In genomic region chr2:43060435-43061016, GRCh38 we compare ENCODE assay signal across 19 cellular contexts.
A peak's percentile ranks its signal among the peaks of the same experiment; 100 is the strongest.
DNase-seq lines count a peak whose midpoint lies in the region; ATAC-seq and TF ChIP-seq lines count a peak whose summit lies in the region.
"Had no signal": no experiment of that assay in that cellular context is flagged by ENCODE, and none has a peak within 500 bp of the region (broad histone marks: within the 10 kb centered on the region; RNA-seq: fewer than 3 reads in every experiment).

No MANE protein-coding gene starts in this region.

- H3K27ac Mint-ChIP-seq in activated T-cell treated with anti-CD3 and anti-CD28 coated beads, Interleukin-2, amount 50 U/mL, for 24 hours = peak overlapping the region; percentile 80
- peak overlapping the region in 7 of 8 donors; percentile 5 to 99 (median 83) for H3K27ac Mint-ChIP-seq in CD8-positive, alpha-beta memory T cell
- peak overlapping the region; percentile 60 for H3K27ac Mint-ChIP-seq in activated T-helper 2 cell treated with anti-CD3 and anti-CD28 coated beads, Interferon-gamma antibody, Interleukin-2, Interleukin-4, amounts not matched to agents 10 μg/mL and 5 μg/mL and 100 μg/mL, durations not matched to agents 14 hours and 24 hours and 36 hours
- H3K27ac Mint-ChIP-seq in nephron = peak overlapping the region; percentile 4 to 95 (median 92)

- H3K4me1 ChIP-seq in CD8-positive, alpha-beta memory T cell (ENCODE audit: insufficient read depth, low read length) = peaks cover 28% of the 10 kb centered on the region

- no peak overlapping the region for H3K4me3 Mint-ChIP-seq in activated T-cell treated with anti-CD3 and anti-CD28 coated beads, Interleukin-2, amount 50 U/mL, for 24 hours
- H3K4me3 Mint-ChIP-seq in CD8-positive, alpha-beta memory T cell = peak overlapping the region in 3 of 7 donors; percentile 47 to 70 (median 52)
- H3K4me3 Mint-ChIP-seq in activated T-helper 2 cell treated with anti-CD3 and anti-CD28 coated beads, Interferon-gamma antibody, Interleukin-2, Interleukin-4, amounts not matched to agents 10 μg/mL and 5 μg/mL and 100 μg/mL, durations not matched to agents 14 hours and 24 hours and 36 hours (ENCODE audit: low read depth) = no peak overlapping the region
- no peak overlapping the region for H3K4me3 Mint-ChIP-seq in nephron
- H3K4me3 Mint-ChIP-seq: activated CD4-positive, alpha-beta T cell treated with anti-CD3 and anti-CD28 coated beads, Interleukin-2, amount 10 ng/mL, durations not matched to agents 7 days and 5 days had no signal

- POLR2A ChIA-PET in CD8-positive, alpha-beta memory T cell (lab: Charles Lee) = interaction anchor here (1.3 kb wide), 1 partner anchor 10 kb away, joined by 4 read pairs; no protein-coding TSS in a partner anchor

- H3K27me3 ChIP-seq in CD8-positive, alpha-beta memory T cell (ENCODE audit: insufficient read depth, low read length, poor library complexity, severe bottlenecking) = no peaks in the 10 kb centered on the region
- H3K27me3 ChIP-seq: BLaER1 treated with 17β-estradiol and CSF1 and Interleukin-3, amounts not matched to agents 10 nM and 100 nM had no signal

- intact Hi-C loops in activated T-helper 2 cell treated with anti-CD3 and anti-CD28 coated beads, Interferon-gamma antibody, Interleukin-2, Interleukin-4, amounts not matched to agents 10 μg/mL and 5 μg/mL and 100 μg/mL, durations not matched to agents 14 hours and 24 hours and 36 hours (cut with micrococcal nuclease) = no loop called here

- H3K9me3 ChIP-seq in CD8-positive, alpha-beta memory T cell (ENCODE audit: low read length) = no peaks in the 10 kb centered on the region

- H3K9me3 Mint-ChIP-seq in activated T-cell treated with anti-CD3 and anti-CD28 coated beads, Interleukin-2, amount 50 U/mL, for 24 hours = no peaks in the 10 kb centered on the region
- H3K9me3 Mint-ChIP-seq in CD8-positive, alpha-beta memory T cell = no peaks in the 10 kb centered on the region
- H3K9me3 Mint-ChIP-seq in activated T-helper 2 cell treated with anti-CD3 and anti-CD28 coated beads, Interferon-gamma antibody, Interleukin-2, Interleukin-4, amounts not matched to agents 10 μg/mL and 5 μg/mL and 100 μg/mL, durations not matched to agents 14 hours and 24 hours and 36 hours = peaks cover 11% of the 10 kb centered on the region
- peaks cover 22% of the 10 kb centered on the region for H3K9me3 Mint-ChIP-seq in nephron

- peaks cover 27% of the 10 kb centered on the region for H3K4me1 Mint-ChIP-seq in activated T-cell treated with anti-CD3 and anti-CD28 coated beads, Interleukin-2, amount 50 U/mL, for 24 hours (ENCODE audit: low read depth)
- peaks cover 23 to 34% (median 33%) of the 10 kb centered on the region in 3 donors for H3K4me1 Mint-ChIP-seq in CD8-positive, alpha-beta memory T cell
- peaks cover 19% of the 10 kb centered on the region for H3K4me1 Mint-ChIP-seq in activated T-helper 2 cell treated with anti-CD3 and anti-CD28 coated beads, Interferon-gamma antibody, Interleukin-2, Interleukin-4, amounts not matched to agents 10 μg/mL and 5 μg/mL and 100 μg/mL, durations not matched to agents 14 hours and 24 hours and 36 hours (ENCODE audit: low read depth)
- H3K4me1 Mint-ChIP-seq in nephron = peaks cover 34% of the 10 kb centered on the region

- no peak for TF ChIP-seq CTCF in nephron (IDR thresholded peaks at IDR 0.05; ENCODE audit: unreplicated experiment in 3 of 3)

- CTCF ChIA-PET in CD8-positive, alpha-beta memory T cell (lab: Charles Lee) = interaction anchor here (1.3 to 1.5 kb wide), 2 partner anchors 66 to 516 kb away, joined by 3 to 4 read pairs; no protein-coding TSS in a partner anchor

- H3K36me3 ChIP-seq in CD8-positive, alpha-beta memory T cell (ENCODE audit: insufficient read depth, low read length) = no peaks in the 10 kb centered on the region
- H3K36me3 ChIP-seq: BLaER1 treated with 17β-estradiol and CSF1 and Interleukin-3, amounts not matched to agents 10 nM and 100 nM; left ventricle myocardium inferior had no signal

- no peaks in the 10 kb centered on the region for H3K36me3 Mint-ChIP-seq in activated T-cell treated with anti-CD3 and anti-CD28 coated beads, Interleukin-2, amount 50 U/mL, for 24 hours (ENCODE audit: low read depth)
- H3K36me3 Mint-ChIP-seq in CD8-positive, alpha-beta memory T cell = no peaks in the 10 kb centered on the region
- peaks cover 11% of the 10 kb centered on the region for H3K36me3 Mint-ChIP-seq in activated T-helper 2 cell treated with anti-CD3 and anti-CD28 coated beads, Interferon-gamma antibody, Interleukin-2, Interleukin-4, amounts not matched to agents 10 μg/mL and 5 μg/mL and 100 μg/mL, durations not matched to agents 14 hours and 24 hours and 36 hours (ENCODE audit: low read depth)
- H3K36me3 Mint-ChIP-seq in nephron (ENCODE audit: low read depth) = peaks cover 20% of the 10 kb centered on the region

- no peak overlapping the region for H3K27ac ChIP-seq in CD8-positive, alpha-beta memory T cell (ENCODE audit: low read depth, low read length)

- no peak for DNase-seq in activated T-cell treated with anti-CD3 and anti-CD28 coated beads, Interleukin-2, amount 50 U/mL, for 24 hours
- DNase-seq in activated T-cell treated with anti-CD3 and anti-CD28 coated beads for 4 hours (no peak), T-helper 2 cell (no peak), amygdala (lab: John Stamatoyannopoulos, UW) (no peak)
- no peak for DNase-seq in CD8-positive, alpha-beta memory T cell
- DNase-seq in activated T-helper 2 cell treated with anti-CD3 and anti-CD28 coated beads, Interferon-gamma antibody, Interleukin-2, Interleukin-4, amounts not matched to agents 10 μg/mL and 5 μg/mL and 100 μg/mL, durations not matched to agents 14 hours and 24 hours and 36 hours (ENCODE audit: low spot score) = no peak
- DNase-seq: activated CD4-positive, alpha-beta T cell treated with anti-CD3 and anti-CD28 coated beads, Interleukin-2, amount 10 ng/mL, durations not matched to agents 7 days and 5 days; dermis blood vessel endothelial cell; DMS 273 treated with DMSO at 0.1 percent for 48 hours; HCEC 1CT; immature natural killer cell; left ventricle myocardium inferior; NCI-H1417 treated with DMSO at 0.1 percent for 48 hours; NCI-H2107; NCI-H526; RPMI8226 had no signal

- no peak for ATAC-seq in GM21737 (IDR thresholded peaks at IDR 0.05; ENCODE audit: unreplicated experiment)

- H3K4me3 ChIP-seq in CD8-positive, alpha-beta memory T cell (ENCODE audit: low read length) = no peak overlapping the region
- H3K4me3 ChIP-seq: BLaER1 treated with 17β-estradiol and CSF1 and Interleukin-3, amounts not matched to agents 10 nM and 100 nM; left ventricle myocardium inferior had no signal

- H3K27me3 Mint-ChIP-seq in activated T-cell treated with anti-CD3 and anti-CD28 coated beads, Interleukin-2, amount 50 U/mL, for 24 hours = no peaks in the 10 kb centered on the region
- H3K27me3 Mint-ChIP-seq in CD8-positive, alpha-beta memory T cell = no peaks in the 10 kb centered on the region
- H3K27me3 Mint-ChIP-seq in activated T-helper 2 cell treated with anti-CD3 and anti-CD28 coated beads, Interferon-gamma antibody, Interleukin-2, Interleukin-4, amounts not matched to agents 10 μg/mL and 5 μg/mL and 100 μg/mL, durations not matched to agents 14 hours and 24 hours and 36 hours (ENCODE audit: low read depth) = no peaks in the 10 kb centered on the region
- peaks cover 6% of the 10 kb centered on the region for H3K27me3 Mint-ChIP-seq in nephron (ENCODE audit: low read depth)
